Comparison of ENCODE assay signal across 1 cellular context in the genomic region with DNA sequence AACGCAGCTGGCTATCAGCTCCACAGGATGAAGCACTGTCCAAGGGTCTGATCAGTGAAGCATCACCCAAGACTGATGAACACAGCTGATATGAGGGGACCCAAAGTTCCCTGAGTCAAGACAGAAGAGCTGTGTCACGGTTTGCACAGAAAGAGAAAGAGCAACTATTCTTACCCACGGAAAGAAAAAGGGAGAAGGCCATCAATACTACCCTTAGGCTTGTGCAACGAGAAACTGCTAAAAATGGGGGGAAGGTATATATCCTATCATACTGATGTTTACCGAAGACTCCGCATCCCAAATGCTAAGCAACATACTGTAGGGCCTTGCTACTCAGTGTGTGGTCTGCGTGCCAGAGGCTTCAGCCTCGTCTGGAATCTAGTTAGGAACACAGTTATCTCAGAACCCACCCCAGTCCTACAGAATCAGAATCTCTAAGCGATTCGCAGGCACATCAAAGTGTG.
TF ChIP-seq lines count a peak whose summit lies in the region.

No MANE protein-coding gene starts in this region.

TF ChIP-seq in K562, 482 proteins besides CTCF, POLR2A, EP300 and RAD21 (continues in another document):
- TF ChIP-seq CHCHD3 (CRISPR knock-in tag; IDR thresholded peaks at IDR 0.05) (no peak), KHSRP (IDR thresholded peaks at IDR 0.05) (no peak), ASH1L (IDR thresholded peaks at IDR 0.05; ENCODE audit: borderline replicate concordance, low read depth, partially characterized antibody) (no peak), ZBTB7A (IDR thresholded peaks at IDR 0.05; ENCODE audit: borderline replicate concordance, control insufficient read depth, low read depth, low read length) (0 out of 2 replicates have a peak, but pooled peaks have one; percentile 28), XRCC4 (IDR thresholded peaks at IDR 0.05; ENCODE audit: extremely low read depth, insufficient read depth, insufficient read length) (no peak), ZNF431 (CRISPR knock-in tag; IDR thresholded peaks at IDR 0.05) (0 out of 2 replicates have a peak, but pooled peaks have one; percentile 34), BRD4 (IDR thresholded peaks at IDR 0.05) (no peak), PPARD (CRISPR knock-in tag; IDR thresholded peaks at IDR 0.05) (no peak), ZNF263 (CRISPR knock-in tag; IDR thresholded peaks at IDR 0.05; ENCODE audit: borderline replicate concordance) (0 out of 2 replicates have a peak, but pooled peaks have one; percentile 24), CREM (IDR thresholded peaks at IDR 0.05; ENCODE audit: low read depth) (peak; percentile 30; the same call in 1 of the 2 replicates), ZNF316 (IDR thresholded peaks at IDR 0.05) (peak; percentile 77), NR3C1 (CRISPR knock-in tag; IDR thresholded peaks at IDR 0.05) (no peak), ZNF75A (CRISPR knock-in tag; IDR thresholded peaks at IDR 0.05) (no peak), TGIF2 (CRISPR knock-in tag; IDR thresholded peaks at IDR 0.05) (no peak), TAF15 (IDR thresholded peaks at IDR 0.05; ENCODE audit: low read depth, low read length) (no peak), BACH1 (tag; IDR thresholded peaks at IDR 0.05) (peak; percentile 93), ATF7 (IDR thresholded peaks at IDR 0.05) (no peak), MED1 (CRISPR knock-in tag; IDR thresholded peaks at IDR 0.05; ENCODE audit: borderline replicate concordance) (no peak), CBX8 (IDR thresholded peaks at IDR 0.05; ENCODE audit: borderline replicate concordance, extremely low read depth, low read depth, low read length, poor library complexity, severe bottlenecking) (no peak), HDAC2 (IDR thresholded peaks at IDR 0.05) (no peak), RBM15 (IDR thresholded peaks at IDR 0.05; ENCODE audit: insufficient read depth, low read length) (no peak), HCFC1 (IDR thresholded peaks at IDR 0.05; ENCODE audit: low read depth, low read length) (no peak), NR1H2 (CRISPR knock-in tag; IDR thresholded peaks at IDR 0.05) (no peak), FOS (IDR thresholded peaks at IDR 0.05; ENCODE audit: extremely low read depth, insufficient read length) (no peak), THAP12 (CRISPR knock-in tag; IDR thresholded peaks at IDR 0.05) (no peak), EHMT2 (IDR thresholded peaks at IDR 0.05) (no peak), GATAD2B (IDR thresholded peaks at IDR 0.05; ENCODE audit: borderline replicate concordance) (no peak), RCOR1 (IDR thresholded peaks at IDR 0.05; ENCODE audit: borderline replicate concordance in 1 of 2, low read depth in 2 of 2, low read length in 2 of 2) (peak in 1 of 2 experiments; percentile 82; a peak in 2 of 4 replicates), GATAD2A (IDR thresholded peaks at IDR 0.05) (no peak), ZNF764 (CRISPR knock-in tag; IDR thresholded peaks at IDR 0.05; ENCODE audit: low read depth) (no peak), POU5F1 (IDR thresholded peaks at IDR 0.05; ENCODE audit: borderline replicate concordance, low read depth, low read length, partially characterized antibody) (no peak), PCBP1 (IDR thresholded peaks at IDR 0.05; ENCODE audit: low read depth, low read length, poor library complexity, severe bottlenecking) (no peak), ZZZ3 (IDR thresholded peaks at IDR 0.05) (no peak), SREBF1 (IDR thresholded peaks at IDR 0.05; ENCODE audit: borderline replicate concordance, low read depth, low read length) (no peak), TCF3 (CRISPR knock-in tag; IDR thresholded peaks at IDR 0.05) (peak; percentile 29; the same call in 1 of the 2 replicates), PURB (CRISPR knock-in tag; IDR thresholded peaks at IDR 0.05; ENCODE audit: low read depth) (no peak), ZBED1 (IDR thresholded peaks at IDR 0.05) (no peak), HDAC1 (IDR thresholded peaks at IDR 0.05) (peak in 1 of 2 experiments; percentile 16; a peak in 1 of 4 replicates), ILF3 (IDR thresholded peaks at IDR 0.05; ENCODE audit: borderline replicate concordance) (no peak), ETV5 (CRISPR knock-in tag; IDR thresholded peaks at IDR 0.05; ENCODE audit: low read depth) (no peak), FOXK1 (CRISPR knock-in tag; IDR thresholded peaks at IDR 0.05; ENCODE audit: borderline replicate concordance) (no peak; the same call in 1 of the 2 replicates), C11orf30 (IDR thresholded peaks at IDR 0.05; ENCODE audit: low read depth) (peak; percentile 75), HMBOX1 (IDR thresholded peaks at IDR 0.05) (no peak), SPI1 (IDR thresholded peaks at IDR 0.05; ENCODE audit: borderline replicate concordance, low read depth, low read length) (no peak), SMARCE1 (IDR thresholded peaks at IDR 0.05) (no peak), NRF1 (conservative IDR thresholded peaks at IDR 0.05 in 1 of 2, IDR thresholded peaks at IDR 0.05 in 1 of 2) (no peak), RNF2 (IDR thresholded peaks at IDR 0.05) (peak; percentile 21; the same call in 1 of the 2 replicates), MAFF (IDR thresholded peaks at IDR 0.05; ENCODE audit: low read length) (peak; percentile 34; the same call in 1 of the 2 replicates), ZNF282 (CRISPR knock-in tag; IDR thresholded peaks at IDR 0.05) (no peak), HES1 (IDR thresholded peaks at IDR 0.05; ENCODE audit: low read depth) (no peak), CTCFL (IDR thresholded peaks at IDR 0.05; ENCODE audit: borderline replicate concordance, insufficient read depth, low read depth, low read length, poor library complexity, severe bottlenecking) (no peak), ZBTB1 (CRISPR knock-in tag; IDR thresholded peaks at IDR 0.05; ENCODE audit: borderline replicate concordance, low read depth) (no peak; the same call in 1 of the 2 replicates), TAF9B (IDR thresholded peaks at IDR 0.05; ENCODE audit: partially characterized antibody) (peak; percentile 29), RBM34 (IDR thresholded peaks at IDR 0.05; ENCODE audit: borderline replicate concordance, insufficient read depth, low read length) (no peak), NFE2L1 (tag; IDR thresholded peaks at IDR 0.05; ENCODE audit: borderline replicate concordance, low read depth) (no peak), ZSCAN32 (CRISPR knock-in tag; IDR thresholded peaks at IDR 0.05) (no peak), TFAP4 (CRISPR knock-in tag; IDR thresholded peaks at IDR 0.05; ENCODE audit: borderline replicate concordance) (peak; percentile 40), CTBP1 (IDR thresholded peaks at IDR 0.05; ENCODE audit: borderline replicate concordance) (peak; percentile 46; the same call in 1 of the 2 replicates)
- TF ChIP-seq, protein P1, sequence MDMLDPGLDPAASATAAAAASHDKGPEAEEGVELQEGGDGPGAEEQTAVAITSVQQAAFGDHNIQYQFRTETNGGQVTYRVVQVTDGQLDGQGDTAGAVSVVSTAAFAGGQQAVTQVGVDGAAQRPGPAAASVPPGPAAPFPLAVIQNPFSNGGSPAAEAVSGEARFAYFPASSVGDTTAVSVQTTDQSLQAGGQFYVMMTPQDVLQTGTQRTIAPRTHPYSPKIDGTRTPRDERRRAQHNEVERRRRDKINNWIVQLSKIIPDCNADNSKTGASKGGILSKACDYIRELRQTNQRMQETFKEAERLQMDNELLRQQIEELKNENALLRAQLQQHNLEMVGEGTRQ (CRISPR knock-in tag; IDR thresholded peaks at IDR 0.05), result no peak
- TF ChIP-seq, protein P2, sequence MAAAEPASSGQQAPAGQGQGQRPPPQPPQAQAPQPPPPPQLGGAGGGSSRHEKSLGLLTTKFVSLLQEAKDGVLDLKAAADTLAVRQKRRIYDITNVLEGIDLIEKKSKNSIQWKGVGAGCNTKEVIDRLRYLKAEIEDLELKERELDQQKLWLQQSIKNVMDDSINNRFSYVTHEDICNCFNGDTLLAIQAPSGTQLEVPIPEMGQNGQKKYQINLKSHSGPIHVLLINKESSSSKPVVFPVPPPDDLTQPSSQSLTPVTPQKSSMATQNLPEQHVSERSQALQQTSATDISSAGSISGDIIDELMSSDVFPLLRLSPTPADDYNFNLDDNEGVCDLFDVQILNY (CRISPR knock-in tag; IDR thresholded peaks at IDR 0.05), result no peak
- TF ChIP-seq, protein P3, sequence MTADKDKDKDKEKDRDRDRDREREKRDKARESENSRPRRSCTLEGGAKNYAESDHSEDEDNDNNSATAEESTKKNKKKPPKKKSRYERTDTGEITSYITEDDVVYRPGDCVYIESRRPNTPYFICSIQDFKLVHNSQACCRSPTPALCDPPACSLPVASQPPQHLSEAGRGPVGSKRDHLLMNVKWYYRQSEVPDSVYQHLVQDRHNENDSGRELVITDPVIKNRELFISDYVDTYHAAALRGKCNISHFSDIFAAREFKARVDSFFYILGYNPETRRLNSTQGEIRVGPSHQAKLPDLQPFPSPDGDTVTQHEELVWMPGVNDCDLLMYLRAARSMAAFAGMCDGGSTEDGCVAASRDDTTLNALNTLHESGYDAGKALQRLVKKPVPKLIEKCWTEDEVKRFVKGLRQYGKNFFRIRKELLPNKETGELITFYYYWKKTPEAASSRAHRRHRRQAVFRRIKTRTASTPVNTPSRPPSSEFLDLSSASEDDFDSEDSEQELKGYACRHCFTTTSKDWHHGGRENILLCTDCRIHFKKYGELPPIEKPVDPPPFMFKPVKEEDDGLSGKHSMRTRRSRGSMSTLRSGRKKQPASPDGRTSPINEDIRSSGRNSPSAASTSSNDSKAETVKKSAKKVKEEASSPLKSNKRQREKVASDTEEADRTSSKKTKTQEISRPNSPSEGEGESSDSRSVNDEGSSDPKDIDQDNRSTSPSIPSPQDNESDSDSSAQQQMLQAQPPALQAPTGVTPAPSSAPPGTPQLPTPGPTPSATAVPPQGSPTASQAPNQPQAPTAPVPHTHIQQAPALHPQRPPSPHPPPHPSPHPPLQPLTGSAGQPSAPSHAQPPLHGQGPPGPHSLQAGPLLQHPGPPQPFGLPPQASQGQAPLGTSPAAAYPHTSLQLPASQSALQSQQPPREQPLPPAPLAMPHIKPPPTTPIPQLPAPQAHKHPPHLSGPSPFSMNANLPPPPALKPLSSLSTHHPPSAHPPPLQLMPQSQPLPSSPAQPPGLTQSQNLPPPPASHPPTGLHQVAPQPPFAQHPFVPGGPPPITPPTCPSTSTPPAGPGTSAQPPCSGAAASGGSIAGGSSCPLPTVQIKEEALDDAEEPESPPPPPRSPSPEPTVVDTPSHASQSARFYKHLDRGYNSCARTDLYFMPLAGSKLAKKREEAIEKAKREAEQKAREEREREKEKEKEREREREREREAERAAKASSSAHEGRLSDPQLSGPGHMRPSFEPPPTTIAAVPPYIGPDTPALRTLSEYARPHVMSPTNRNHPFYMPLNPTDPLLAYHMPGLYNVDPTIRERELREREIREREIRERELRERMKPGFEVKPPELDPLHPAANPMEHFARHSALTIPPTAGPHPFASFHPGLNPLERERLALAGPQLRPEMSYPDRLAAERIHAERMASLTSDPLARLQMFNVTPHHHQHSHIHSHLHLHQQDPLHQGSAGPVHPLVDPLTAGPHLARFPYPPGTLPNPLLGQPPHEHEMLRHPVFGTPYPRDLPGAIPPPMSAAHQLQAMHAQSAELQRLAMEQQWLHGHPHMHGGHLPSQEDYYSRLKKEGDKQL (CRISPR knock-in tag; IDR thresholded peaks at IDR 0.05; ENCODE audit: borderline replicate concordance), result no peak
